Comparison of ENCODE assay signal across 23 cellular contexts in genomic region chr5:138272681-138273080, GRCh38. TPM values are rescaled to one million over a fixed set of nuclear protein-coding genes. Genes with fewer than 3 reads are reported as not detected.
DNase-seq lines count a peak whose midpoint lies in the region; ATAC-seq and TF ChIP-seq lines count a peak whose summit lies in the region.
"Had no signal": no experiment of that assay in that cellular context is flagged by ENCODE, and none has a peak within 500 bp of the region (broad histone marks: within the 10 kb centered on the region; RNA-seq: fewer than 3 reads in every experiment).

No MANE protein-coding gene starts in this region.

- H3K9me3 Mint-ChIP-seq in CD8-positive, alpha-beta T cell = no peaks in the 10 kb centered on the region
- peaks cover 3% of the 10 kb centered on the region for H3K9me3 Mint-ChIP-seq in nephron progenitor cell
- H3K9me3 Mint-ChIP-seq: CD4-positive, alpha-beta T cell; GM23338; H9; HFFc6 had no signal

- no peaks in the 10 kb centered on the region for H3K9me3 ChIP-seq in CD8-positive, alpha-beta T cell (ENCODE audit: low read length)
- H3K9me3 ChIP-seq: A549; BE2C; BLaER1 treated with 17β-estradiol and CSF1 and Interleukin-3, amounts not matched to agents 10 nM and 100 nM had no signal

- POLR2A ChIA-PET in CD8-positive, alpha-beta T cell (lab: Charles Lee) = no interaction called here

- H3K4me1 Mint-ChIP-seq in CD8-positive, alpha-beta T cell (ENCODE audit: low read depth) = peaks cover 8% of the 10 kb centered on the region
- peaks cover 32% of the 10 kb centered on the region for H3K4me1 Mint-ChIP-seq in nephron progenitor cell

- intact Hi-C loops in CD8-positive, alpha-beta T cell (cut with DNase I, micrococcal nuclease) = no loop called here

- CTCF ChIA-PET in CD8-positive, alpha-beta T cell (lab: Charles Lee) = no interaction called here

- H3K4me1 ChIP-seq in CD8-positive, alpha-beta T cell (ENCODE audit: insufficient read depth, low read length) = peaks cover 4% of the 10 kb centered on the region
- H3K4me1 ChIP-seq: A549, BE2C had no signal

- no peak overlapping the region for H3K4me3 ChIP-seq in CD8-positive, alpha-beta T cell (ENCODE audit: low read depth, low read length)
- H3K4me3 ChIP-seq: A549; BLaER1 treated with 17β-estradiol and CSF1 and Interleukin-3, amounts not matched to agents 10 nM and 100 nM; GM12878; GM23338 had no signal

- no peaks in the 10 kb centered on the region for H3K27me3 ChIP-seq in CD8-positive, alpha-beta T cell (ENCODE audit: insufficient read depth, low read length)

- H3K27ac Mint-ChIP-seq in CD8-positive, alpha-beta T cell = no peak overlapping the region
- H3K27ac Mint-ChIP-seq in nephron progenitor cell = no peak overlapping the region
- H3K27ac Mint-ChIP-seq: CD14-positive monocyte; CD4-positive, alpha-beta T cell; GM23338; H9; HFFc6 had no signal

- ATAC-seq in CD8-positive, alpha-beta T cell = no peak
- ATAC-seq in left lobe of liver (peak; percentile 50), HG03097 (IDR thresholded peaks at IDR 0.05; ENCODE audit: low FRiP score, unreplicated experiment) (no peak), HG02852 (IDR thresholded peaks at IDR 0.05; ENCODE audit: unreplicated experiment) (no peak)
- ATAC-seq: A549, GM12878, GM23338, HCT116 had no signal

- no peaks in the 10 kb centered on the region for H3K36me3 Mint-ChIP-seq in CD8-positive, alpha-beta T cell
- no peaks in the 10 kb centered on the region for H3K36me3 Mint-ChIP-seq in nephron progenitor cell (ENCODE audit: low read depth)
- H3K36me3 Mint-ChIP-seq: CD14-positive monocyte had no signal

- H3K27ac ChIP-seq in CD8-positive, alpha-beta T cell (ENCODE audit: low read depth, low read length) = no peak overlapping the region
- H3K27ac ChIP-seq: A549; BLaER1 treated with 17β-estradiol and CSF1 and Interleukin-3, amounts not matched to agents 10 nM and 100 nM had no signal

- no peaks in the 10 kb centered on the region for H3K36me3 ChIP-seq in CD8-positive, alpha-beta T cell (ENCODE audit: insufficient read depth, low read length)
- H3K36me3 ChIP-seq: BE2C; BLaER1 treated with 17β-estradiol and CSF1 and Interleukin-3, amounts not matched to agents 10 nM and 100 nM had no signal

- H3K4me3 Mint-ChIP-seq in CD8-positive, alpha-beta T cell = peak overlapping the region; percentile 1
- H3K4me3 Mint-ChIP-seq in nephron progenitor cell = peak overlapping the region; percentile 14
- H3K4me3 Mint-ChIP-seq: CD4-positive, alpha-beta T cell; GM23338; H9; HFFc6 had no signal

- DNase-seq in CD8-positive, alpha-beta T cell = no peak
- DNase-seq in left lobe of liver (ENCODE audit: low spot score) (no peak), nephron progenitor cell (no peak), amniotic stem cell (lab: John Stamatoyannopoulos, UW) (no peak)
- DNase-seq: 8988T; ACHN; AML-193; BE2C; Calu3; CD4-positive, alpha-beta T cell; COR-L47; DND-41; H9; HFFc6 had no signal

- H3K27me3 Mint-ChIP-seq in CD8-positive, alpha-beta T cell (ENCODE audit: low read depth) = peaks cover 21% of the 10 kb centered on the region
- H3K27me3 Mint-ChIP-seq in nephron progenitor cell (ENCODE audit: low read depth, poor library complexity) = peaks cover 53% of the 10 kb centered on the region

- TF ChIP-seq CTCF in CD8-positive, alpha-beta T cell (IDR thresholded peaks at IDR 0.05) = no peak
- no peak for TF ChIP-seq CTCF in nephron progenitor cell (IDR thresholded peaks at IDR 0.05)

RNA-seq across cellular contexts. Expression of gene GFRA3, which starts 1.7 kb away (rescaled TPM):
- total RNA-seq in CD8-positive, alpha-beta T cell = not detected
- not detected for total RNA-seq in left lobe of liver
- total RNA-seq: CD4-positive, alpha-beta T cell; H4; HFFc6 had no signal

RNA-seq across cellular contexts. Expression of gene CDC25C, which starts 58.9 kb away (rescaled TPM):
- not detected for total RNA-seq in CD8-positive, alpha-beta T cell
- not detected for total RNA-seq in left lobe of liver
- total RNA-seq: CD4-positive, alpha-beta T cell had no signal

RNA-seq across cellular contexts. Expression of gene CDC23, which starts 59.6 kb away (rescaled TPM):
- 10 to 100 TPM; 18.2 to 20.5 TPM for total RNA-seq in CD8-positive, alpha-beta T cell
- total RNA-seq in left lobe of liver = 12.1 TPM
